In genomic region chr4:38034986-38035882, GRCh38 we compare ENCODE assay signal across 8 cellular contexts.
DNase-seq lines count a peak whose midpoint lies in the region; ATAC-seq, FAIRE-seq and TF ChIP-seq lines count a peak whose summit lies in the region.

No MANE protein-coding gene starts in this region.

- H3K9me3 ChIP-seq in HAP-1 (no peaks in the 10 kb centered on the region), spleen (no peaks in the 10 kb centered on the region), MG63 (no peaks in the 10 kb centered on the region)

- peak; percentile 63 for FAIRE-seq in D721Med (lab: Jason Lieb, UNC)

- 59 to 71% (median 65%) methylated on average over 11 of the region's 11 CpGs for WGBS in spleen, 5 donors

- no peak overlapping the region for H3K27ac ChIP-seq in spleen

- intact Hi-C loops in spleen (cut with DNase I; ENCODE audit: low total_unique reads), result loop anchor here (2.0 to 5.0 kb wide), 2 partner anchors 232 to 433 kb away; no protein-coding TSS in a partner anchor

- DNase-seq in D721Med (ENCODE audit: insufficient read length, low spot score), result no peak
- DNase-seq in HAP-1 (ENCODE audit: low spot score in 2 of 2), result peak; percentile 65 to 68
- DNase-seq in NCI-H524 (lab: John Stamatoyannopoulos, UW), result peak; percentile 54 to 64
- peak; percentile 57 for DNase-seq in amniotic stem cell (lab: John Stamatoyannopoulos, UW)
- peak; percentile 25 for DNase-seq in iPS DF 4.7 (ENCODE audit: extremely low read depth, low spot score)
- DNase-seq in spleen, result no peak
- no peak for DNase-seq in MG63

- no peak for ATAC-seq in GM18511 (IDR thresholded peaks at IDR 0.05; ENCODE audit: unreplicated experiment)

- H3K36me3 ChIP-seq in HAP-1 (replicated peaks), result peaks cover 16% of the 10 kb centered on the region; the same call in 1 of the 2 replicates
- peaks cover 0 to 89% (median 23%) of the 10 kb centered on the region in 6 donors for H3K36me3 ChIP-seq in spleen
- H3K36me3 ChIP-seq in MG63, result no peaks in the 10 kb centered on the region

- peaks cover 7% of the 10 kb centered on the region for H3K4me1 ChIP-seq in HAP-1
- H3K4me1 ChIP-seq in spleen, result no peaks in the 10 kb centered on the region

- H3K4me3 ChIP-seq in HAP-1 (no peak overlapping the region), spleen (no peak overlapping the region), MG63 (no peak overlapping the region)

- in situ Hi-C loops in HAP-1 (cut with MboI; ENCODE audit: low sequenced_read_pairs), result loop anchor here (10.0 to 25.0 kb wide), 2 partner anchors 230 to 423 kb away; no protein-coding TSS in a partner anchor

- no peaks in the 10 kb centered on the region for H3K27me3 ChIP-seq in HAP-1 (ENCODE audit: low read depth)
- H3K27me3 ChIP-seq in spleen (replicated peaks in 1 of 7), result no peaks in the 10 kb centered on the region
- no peaks in the 10 kb centered on the region for H3K27me3 ChIP-seq in MG63

- no peak for TF ChIP-seq POLR2A in spleen (IDR thresholded peaks at IDR 0.05)

- TF ChIP-seq CTCF in D721Med (IDR thresholded peaks at IDR 0.05; ENCODE audit: insufficient read depth, missing control alignments), result peak; percentile 81
- peak; percentile 29 to 82 (median 77) for TF ChIP-seq CTCF in spleen (IDR thresholded peaks at IDR 0.05 in 8 of 11, conservative IDR thresholded peaks at IDR 0.05 in 3 of 11)

Comparison
In these comparisons a context has a peak if more than half of its experiments do, and no peak if none do; other contexts are left out.
1. DNase-seq: peak in HAP-1 (2 of 2), NCI-H524 (2 of 2), amniotic stem cell (single experiment) and iPS DF 4.7 (single experiment); none in D721Med (single experiment), spleen (single experiment) and MG63 (single experiment).